In genomic region chr7:101758519-101758918, GRCh38 we compare ENCODE assay signal across 4 cellular contexts. TPM values are rescaled to one million over a fixed set of nuclear protein-coding genes. Genes with fewer than 3 reads are reported as not detected.
DNase-seq lines count a peak whose midpoint lies in the region; ATAC-seq, FAIRE-seq and TF ChIP-seq lines count a peak whose summit lies in the region.
"Not testable (repeated sequence)": the region's sequence is repeated elsewhere in the genome, so short reads cannot be mapped to it uniquely, and the experiment has no call there.

No MANE protein-coding gene starts in this region.

- DNase-seq in WTC11 (ENCODE audit: low spot score); K562 (ENCODE audit: extremely low read depth in 1 of 4, low spot score in 3 of 4); HepG2 (ENCODE audit: low spot score): not testable (repeated sequence)

- H3K79me2 ChIP-seq in K562 (ENCODE audit: control insufficient read depth, insufficient read depth, low read length); HepG2 (ENCODE audit: insufficient read depth, low read length): not testable (repeated sequence)

- not testable (repeated sequence) for H3K9me1 ChIP-seq in K562 (ENCODE audit: control insufficient read depth, insufficient read depth, low read length)

- POLR2A ChIA-PET in HEK293 (lab: Yijun Ruan, JAX); WTC11 (lab: Charles Lee); HepG2 (lab: Yijun Ruan, JAX): not testable (repeated sequence)
- POLR2A ChIA-PET in K562 (lab: Yijun Ruan, JAX), result interaction anchor here (0.6 to 1.1 kb wide), 2 partner anchors 11 to 15 kb away, joined by 3 to 4 read pairs; no protein-coding TSS in a partner anchor

- H3K9me3 ChIP-seq in HEK293 (ENCODE audit: control insufficient read depth, insufficient read depth, low read depth, low read length); K562 (replicated peaks; ENCODE audit: control insufficient read depth, insufficient read depth, low read depth, low read length); HepG2 (ENCODE audit: low read length): not testable (repeated sequence)

- not testable (repeated sequence) for H3K4me1 Mint-ChIP-seq in WTC11

- CTCF ChIA-PET in HEK293 (lab: Yijun Ruan, JAX) (interaction anchor here (0.6 to 1.6 kb wide), 2 partner anchors 15 to 112 kb away, joined by 5 to 6 read pairs; no protein-coding TSS in a partner anchor), WTC11 (lab: Charles Lee) (interaction anchor here (1.0 kb wide), 1 partner anchor 15 kb away, joined by 5 read pairs; no protein-coding TSS in a partner anchor)
- CTCF ChIA-PET in K562 (lab: Yijun Ruan, JAX; ENCODE audit: low intra/inter-chr PET ratio); HepG2 (lab: Yijun Ruan, JAX; ENCODE audit: low intra/inter-chr PET ratio, low total read pairs): not testable (repeated sequence)

- TF ChIP-seq RAD21 in K562 (CRISPR knock-in tag; conservative IDR thresholded peaks at IDR 0.05 in 1 of 2, IDR thresholded peaks at IDR 0.05 in 1 of 2); HepG2 (CRISPR knock-in tag; IDR thresholded peaks at IDR 0.05): not testable (repeated sequence)

- not testable (repeated sequence) for BruUV-seq in K562 (replicated peaks; lab: Mats Ljungman, UMichigan); HepG2 (replicated peaks; lab: Mats Ljungman, UMichigan)

- 9% methylated on average over 2 of the region's 2 CpGs for WGBS in K562 (ENCODE audit: insufficient coverage, low coverage, missing lambda C conversion rate)
- WGBS in HepG2 (ENCODE audit: low lambda C conversion rate), result 73% methylated on average over 2 of the region's 2 CpGs

- intact Hi-C loops in K562 (cut with micrococcal nuclease); HepG2 (cut with micrococcal nuclease; ENCODE audit: unreplicated experiment): not testable (repeated sequence)

- FAIRE-seq in K562 (lab: Jason Lieb, UNC); HepG2 (lab: Jason Lieb, UNC): not testable (repeated sequence)

- not testable (repeated sequence) for H3K36me3 ChIP-seq in HEK293 (ENCODE audit: control insufficient read depth in 2 of 2, insufficient read depth in 1 of 2, low read length in 2 of 2); K562 (ENCODE audit: control insufficient read depth, insufficient read depth, low read length); HepG2 (replicated peaks in 1 of 2; ENCODE audit: control insufficient read depth in 1 of 2, insufficient read depth in 2 of 2, low read length in 2 of 2)

- H3K4me3 Mint-ChIP-seq in WTC11, result not testable (repeated sequence)

- not testable (repeated sequence) for H2AFZ ChIP-seq in K562 (ENCODE audit: low read depth, low read length); HepG2 (ENCODE audit: low read length)

- TF ChIP-seq EP300 in K562 (IDR thresholded peaks at IDR 0.05; ENCODE audit: low read length); HepG2 (IDR thresholded peaks at IDR 0.05; ENCODE audit: low read depth in 2 of 2, low read length in 2 of 2); HepG2 (CRISPR knock-in tag; IDR thresholded peaks at IDR 0.05; ENCODE audit: borderline replicate concordance): not testable (repeated sequence)

- not testable (repeated sequence) for H3K4me2 ChIP-seq in K562 (ENCODE audit: insufficient read depth, low read length); HepG2 (ENCODE audit: low read depth, low read length)

- H3K27me3 ChIP-seq in K562 (ENCODE audit: control insufficient read depth in 2 of 2, insufficient read depth in 2 of 2, low read length in 2 of 2), result peaks cover 31 to 69% of the 10 kb centered on the region in 2 experiments
- H3K27me3 ChIP-seq in HepG2 (ENCODE audit: control insufficient read depth in 1 of 2, insufficient read depth in 2 of 2, low read length in 2 of 2), result peaks cover 0 to 11% of the 10 kb centered on the region in 2 experiments; a peak in 2 of 5 replicates

- not testable (repeated sequence) for H3K9ac ChIP-seq in K562 (ENCODE audit: insufficient read depth in 1 of 2, low read depth in 2 of 2, low read length in 2 of 2); HepG2 (ENCODE audit: insufficient read depth, low read depth, low read length)

- H3K27ac Mint-ChIP-seq in WTC11, result not testable (repeated sequence)

- H3K27ac ChIP-seq in HEK293 (ENCODE audit: extremely low read depth, low read depth, low read length); K562 (ENCODE audit: extremely low read depth, low read depth, low read length); HepG2 (ENCODE audit: extremely low read length, insufficient read depth, low read length): not testable (repeated sequence)

- not testable (repeated sequence) for H3K27me3 Mint-ChIP-seq in WTC11 (ENCODE audit: low read depth)

- not testable (repeated sequence) for TF ChIP-seq CTCF in HEK293 (tag by site-specific recombination; IDR thresholded peaks at IDR 0.05); WTC11 (IDR thresholded peaks at IDR 0.05); K562 (IDR thresholded peaks at IDR 0.05 in 2 of 3, conservative IDR thresholded peaks at IDR 0.05 in 1 of 3; ENCODE audit: insufficient read depth in 2 of 3, low read depth in 1 of 3, low read length in 3 of 3); HepG2 (CRISPR knock-in tag; IDR thresholded peaks at IDR 0.05)

- H3K9me3 Mint-ChIP-seq in WTC11, result not testable (repeated sequence)

- H4K20me1 ChIP-seq in K562 (replicated peaks; ENCODE audit: control insufficient read depth, insufficient read depth, low read length); HepG2 (ENCODE audit: insufficient read depth, low read length): not testable (repeated sequence)

- not testable (repeated sequence) for TF ChIP-seq POLR2A in K562 (conservative IDR thresholded peaks at IDR 0.05); HepG2 (IDR thresholded peaks at IDR 0.05; ENCODE audit: insufficient read depth in 1 of 2, low read depth in 2 of 2, low read length in 2 of 2)

- not testable (repeated sequence) for H3K4me1 ChIP-seq in HEK293 (ENCODE audit: control insufficient read depth, insufficient read depth, low read length); K562 (replicated peaks in 1 of 2; ENCODE audit: control insufficient read depth in 2 of 2, insufficient read depth in 2 of 2, low read length in 2 of 2); HepG2 (ENCODE audit: insufficient read depth, low read length)

- not testable (repeated sequence) for H3K4me3 ChIP-seq in HEK293 (ENCODE audit: low read depth, low read length); K562; HepG2 (replicated peaks in 1 of 3; ENCODE audit: insufficient read depth in 1 of 3, low read depth in 2 of 3, low read length in 3 of 3)

- in situ Hi-C loops in K562 (cut with MboI); HepG2 (cut with HindIII; ENCODE audit: extremely low pct_ligation_motif_present, low pct_unique_long_range_greater_than_20kb): not testable (repeated sequence)

- ATAC-seq in WTC11, K562, HepG2: not testable (repeated sequence)

- H3K36me3 Mint-ChIP-seq in WTC11, result not testable (repeated sequence)

RNA-seq across cellular contexts. Expression of gene CUX1, which starts 58.9 kb away (rescaled TPM):
- total RNA-seq in WTC11 (2021), result 64.3 to 77.1 TPM (median 76.1 TPM) in 3 replicates
- 271 and 342 TPM in 2 replicates for total RNA-seq in K562 (2011; cell fraction: chromatin; rRNA removed; ENCODE audit: low replicate concordance)
- total RNA-seq in K562 (2011; cell fraction: nucleolus; rRNA removed), result 121 and 144 TPM in 2 replicates
- 169 and 178 TPM in 2 replicates for total RNA-seq in K562 (2011; cell fraction: nucleoplasm; rRNA removed)
- 25.2 and 34.2 TPM in 2 replicates for total RNA-seq in K562 (2014; rRNA removed)
- total RNA-seq in K562 (2014; rRNA removed; fragmentation: Illumina TruSeq; extraction: Trizol), result 33.0 and 41.3 TPM in 2 replicates
- total RNA-seq in K562 (2015; rRNA removed; fragmentation: Illumina TruSeq; extraction: Trizol), result 25.2 and 26.2 TPM in 2 replicates
- total RNA-seq in K562 (2021), result 52.9 and 55.3 TPM in 2 replicates
- 9.6 and 13.0 TPM in 2 replicates for polyA plus RNA-seq in K562 (2011; rRNA removed)
- 9.5 and 20.1 TPM in 2 replicates for polyA plus RNA-seq in K562 (2011; cell fraction: cytosol; rRNA removed)
- 8.9 and 14.8 TPM in 2 replicates for polyA plus RNA-seq in K562 (2011; cell fraction: nucleus; rRNA removed)
- 27.5 and 61.2 TPM in 2 replicates for polyA plus RNA-seq in K562 (2012)
- 31.9 and 32.2 TPM in 2 replicates for polyA plus RNA-seq in K562 (2014; fragmentation: Illumina TruSeq; extraction: Trizol)
- polyA plus RNA-seq in K562 (2014; fragmentation: Nextera tagmentation; extraction: Ambion mirVana), result 1 to 10 TPM; 3.6 to 6.7 TPM
- 21.4 and 24.7 TPM in 2 replicates for polyA plus RNA-seq in K562 (2014; rRNA removed)
- polyA minus RNA-seq in K562 (2011; rRNA and poly(A)+ RNA removed), result 33.4 and 37.2 TPM in 2 replicates
- polyA minus RNA-seq in K562 (2011; cell fraction: cytosol; rRNA and poly(A)+ RNA removed), result 13.4 and 20.4 TPM in 2 replicates
- polyA minus RNA-seq in K562 (2011; cell fraction: nucleus; rRNA and poly(A)+ RNA removed), result 30.6 and 60.0 TPM in 2 replicates
- 13.7 and 21.7 TPM in 2 replicates for total RNA-seq in HepG2 (2016; rRNA removed; fragmentation: Illumina TruSeq; extraction: Trizol)
- total RNA-seq in HepG2 (2016; cell fraction: cytosol; rRNA removed; fragmentation: Illumina TruSeq; extraction: Trizol; ENCODE audit: low read depth), result 11.4 and 13.0 TPM in 2 replicates
- 13.2 and 19.0 TPM in 2 replicates for total RNA-seq in HepG2 (2016; cell fraction: insoluble cytoplasmic fraction; rRNA removed; fragmentation: Illumina TruSeq; extraction: Trizol)
- 12.9 and 17.8 TPM in 2 replicates for total RNA-seq in HepG2 (2016; cell fraction: membrane; rRNA removed; fragmentation: Illumina TruSeq; extraction: Trizol)
- total RNA-seq in HepG2 (2016; cell fraction: nucleus; rRNA removed; fragmentation: Illumina TruSeq; extraction: Trizol), result 34.3 and 34.4 TPM in 2 replicates
- 14.9 and 17.8 TPM in 2 replicates for polyA plus RNA-seq in HepG2 (2011; rRNA removed)
- 11.7 and 14.5 TPM in 2 replicates for polyA plus RNA-seq in HepG2 (2011; cell fraction: cytosol; rRNA removed)
- polyA plus RNA-seq in HepG2 (2011; cell fraction: nucleus; rRNA removed), result 19.5 and 20.4 TPM in 2 replicates
- polyA plus RNA-seq in HepG2 (2012), result 17.6 and 19.7 TPM in 2 replicates
- 7.4 and 8.5 TPM in 2 replicates for polyA plus RNA-seq in HepG2 (2016; cell fraction: cytosol; fragmentation: Illumina TruSeq; extraction: Trizol; ENCODE audit: low read depth)
- polyA plus RNA-seq in HepG2 (2016; cell fraction: insoluble cytoplasmic fraction; fragmentation: Illumina TruSeq; extraction: Trizol; ENCODE audit: low read depth), result 16.3 and 20.7 TPM in 2 replicates
- polyA plus RNA-seq in HepG2 (2016; cell fraction: membrane; fragmentation: Illumina TruSeq; extraction: Trizol; ENCODE audit: low read depth), result 17.8 and 18.3 TPM in 2 replicates
- polyA plus RNA-seq in HepG2 (2016; cell fraction: nucleus; fragmentation: Illumina TruSeq; extraction: Trizol; ENCODE audit: insufficient read depth, low read depth), result 20.0 and 22.4 TPM in 2 replicates
- 17.5 and 23.0 TPM in 2 replicates for polyA minus RNA-seq in HepG2 (2011; rRNA and poly(A)+ RNA removed; ENCODE audit: low replicate concordance)
- 9.6 and 10.6 TPM in 2 replicates for polyA minus RNA-seq in HepG2 (2011; cell fraction: cytosol; rRNA and poly(A)+ RNA removed)
- 65.1 and 68.5 TPM in 2 replicates for polyA minus RNA-seq in HepG2 (2011; cell fraction: nucleus; rRNA and poly(A)+ RNA removed)
